1 cellular context compared by ENCODE assay signal in the genomic region with DNA sequence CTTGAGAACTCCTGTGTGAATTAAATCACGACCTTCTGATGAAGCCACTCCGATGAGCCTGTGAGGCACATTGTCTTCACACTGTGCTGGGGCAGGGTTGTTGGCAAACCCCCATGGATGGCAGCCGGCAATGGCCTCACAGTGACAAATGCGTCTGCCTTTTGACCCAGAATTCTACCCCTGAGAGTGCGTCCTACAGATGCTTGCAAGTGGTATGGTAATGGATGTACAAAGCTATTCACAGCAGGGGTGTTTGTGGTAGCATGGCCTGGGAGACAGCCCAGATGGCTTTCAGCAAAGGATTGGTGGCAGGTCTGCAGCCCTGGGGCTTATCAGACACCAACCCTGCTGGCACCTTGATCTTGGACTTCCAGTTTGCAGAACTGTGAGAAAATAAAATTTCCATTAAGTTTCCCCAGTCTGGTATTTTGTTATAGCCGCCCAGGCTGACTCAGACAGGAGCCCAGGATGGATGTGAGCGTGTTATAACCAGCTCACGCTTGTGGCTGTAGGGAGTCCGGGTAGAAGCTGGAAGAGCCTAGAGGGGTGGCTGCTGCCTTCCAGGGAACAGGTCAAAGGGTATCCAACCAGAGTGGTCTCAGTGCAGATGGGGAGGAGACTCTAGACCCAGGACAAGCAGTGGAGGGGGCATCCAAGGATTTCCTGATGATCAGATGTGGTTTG.
TF ChIP-seq lines count a peak whose summit lies in the region.

No MANE protein-coding gene starts in this region.

TF ChIP-seq in IMR-90, 13 proteins besides CTCF, POLR2A, EP300 and RAD21:
- no peak for TF ChIP-seq SMC3 (IDR thresholded peaks at IDR 0.05; ENCODE audit: low read depth, low read length)
